In the genomic region with DNA sequence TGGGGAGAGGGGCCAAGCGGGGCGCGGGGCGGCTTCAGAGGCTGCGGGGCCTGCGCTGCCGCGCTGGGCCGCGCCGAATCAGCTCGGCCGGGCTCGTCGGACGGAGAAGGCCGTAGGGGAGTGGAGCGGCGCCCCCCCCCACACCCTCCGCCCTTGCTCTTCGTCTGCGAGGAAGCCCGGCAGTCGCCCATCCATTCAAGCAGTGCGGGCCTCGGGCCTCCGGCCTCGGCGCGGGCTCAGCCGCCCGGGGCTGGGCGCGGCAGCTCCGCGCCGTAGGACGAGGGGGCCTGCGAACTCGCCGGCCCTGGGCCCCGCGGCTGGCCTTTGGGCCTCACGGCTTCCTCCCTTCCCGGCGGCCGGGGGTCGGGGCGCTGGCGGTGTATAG, we compare ENCODE assay signal across 8 cellular contexts. TPM values are rescaled to one million over a fixed set of nuclear protein-coding genes. Genes with fewer than 3 reads are reported as not detected.
DNase-seq lines count a peak whose midpoint lies in the region; ATAC-seq and TF ChIP-seq lines count a peak whose summit lies in the region.

No MANE protein-coding gene starts in this region.

- TF ChIP-seq EP300 in stomach (IDR thresholded peaks at IDR 0.05), result no peak

- peaks cover 20% of the 10 kb centered on the region for H3K36me3 ChIP-seq in iPS-18a (ENCODE audit: control insufficient read depth, low read depth, low read length)
- H3K36me3 ChIP-seq in stomach, result peaks cover 0 to 18% (median 10%) of the 10 kb centered on the region in 4 donors

- H3K4me3 ChIP-seq in iPS-18a (ENCODE audit: low read length) (peak overlapping the region; percentile 75), stomach (peak overlapping the region; percentile 64 to 86 (median 70))

- TF ChIP-seq POLR2A in stomach (IDR thresholded peaks at IDR 0.05), result no peak

- peaks cover 51% of the 10 kb centered on the region for H3K4me1 Mint-ChIP-seq in activated T-helper 1 cell treated with anti-CD3 and anti-CD28 coated beads, Interleukin-12 subunit alpha, Interleukin-12 subunit beta, Interleukin-2, Interleukin-4 antibody, amounts not matched to agents 30 ng/mL and 10 ng/mL and 1 ng/mL, durations not matched to agents 14 hours and 24 hours and 36 hours (ENCODE audit: low read depth)

- H3K9me3 ChIP-seq in iPS-18a (ENCODE audit: control insufficient read depth, low read depth, low read length) (no peaks in the 10 kb centered on the region), stomach (no peaks in the 10 kb centered on the region)

- ATAC-seq in GM19043 (IDR thresholded peaks at IDR 0.05; ENCODE audit: low read depth, unreplicated experiment), result peak; percentile 8
- peak; percentile 16 for ATAC-seq in HG02973 (IDR thresholded peaks at IDR 0.05; ENCODE audit: unreplicated experiment)

- no peak for TF ChIP-seq CTCF in stomach (IDR thresholded peaks at IDR 0.05)

- no peaks in the 10 kb centered on the region for H3K9me3 Mint-ChIP-seq in activated T-helper 1 cell treated with anti-CD3 and anti-CD28 coated beads, Interleukin-12 subunit alpha, Interleukin-12 subunit beta, Interleukin-2, Interleukin-4 antibody, amounts not matched to agents 30 ng/mL and 10 ng/mL and 1 ng/mL, durations not matched to agents 14 hours and 24 hours and 36 hours

- intact Hi-C loops in activated T-helper 1 cell treated with anti-CD3 and anti-CD28 coated beads, Interleukin-12 subunit alpha, Interleukin-12 subunit beta, Interleukin-2, Interleukin-4 antibody, amounts not matched to agents 30 ng/mL and 10 ng/mL and 1 ng/mL, durations not matched to agents 14 hours and 24 hours and 36 hours (cut with micrococcal nuclease), result loop anchor here (5.0 to 10.0 kb wide), 3 partner anchors 265 to 935 kb away; a partner anchor contains a TSS
- intact Hi-C loops in stomach (cut with DNase I; ENCODE audit: low total_unique reads), result no loop called here

- H3K4me1 ChIP-seq in iPS-18a (ENCODE audit: control insufficient read depth, low read depth, low read length), result peaks cover 9% of the 10 kb centered on the region
- H3K4me1 ChIP-seq in stomach, result peaks cover 24 to 54% (median 40%) of the 10 kb centered on the region in 4 donors

- H3K27ac ChIP-seq in iPS-18a (ENCODE audit: low read length) (no peak overlapping the region), stomach (peak overlapping the region; percentile 92 to 97 (median 93))

- no peaks in the 10 kb centered on the region for H3K27me3 Mint-ChIP-seq in activated T-helper 1 cell treated with anti-CD3 and anti-CD28 coated beads, Interleukin-12 subunit alpha, Interleukin-12 subunit beta, Interleukin-2, Interleukin-4 antibody, amounts not matched to agents 30 ng/mL and 10 ng/mL and 1 ng/mL, durations not matched to agents 14 hours and 24 hours and 36 hours (ENCODE audit: insufficient read depth)

- H3K4me3 Mint-ChIP-seq in activated T-helper 1 cell treated with anti-CD3 and anti-CD28 coated beads, Interleukin-12 subunit alpha, Interleukin-12 subunit beta, Interleukin-2, Interleukin-4 antibody, amounts not matched to agents 30 ng/mL and 10 ng/mL and 1 ng/mL, durations not matched to agents 14 hours and 24 hours and 36 hours, result peak overlapping the region; percentile 90

- H3K27me3 ChIP-seq in iPS-18a (ENCODE audit: control insufficient read depth, insufficient read depth, low read length) (no peaks in the 10 kb centered on the region), stomach (no peaks in the 10 kb centered on the region)

- peak overlapping the region; percentile 97 for H3K27ac Mint-ChIP-seq in activated T-helper 1 cell treated with anti-CD3 and anti-CD28 coated beads, Interleukin-12 subunit alpha, Interleukin-12 subunit beta, Interleukin-2, Interleukin-4 antibody, amounts not matched to agents 30 ng/mL and 10 ng/mL and 1 ng/mL, durations not matched to agents 14 hours and 24 hours and 36 hours

- WGBS in stomach, 5 donors, result 0 to 1% (median 0%) methylated on average over 13 to 50 of the region's 50 CpGs

- peak overlapping the region; percentile 92 for H3K9ac ChIP-seq in iPS-18a (ENCODE audit: low read length)

- peaks cover 37% of the 10 kb centered on the region for H3K36me3 Mint-ChIP-seq in activated T-helper 1 cell treated with anti-CD3 and anti-CD28 coated beads, Interleukin-12 subunit alpha, Interleukin-12 subunit beta, Interleukin-2, Interleukin-4 antibody, amounts not matched to agents 30 ng/mL and 10 ng/mL and 1 ng/mL, durations not matched to agents 14 hours and 24 hours and 36 hours (ENCODE audit: low read depth)

- no peak for DNase-seq in activated T-helper 1 cell treated with anti-CD3 and anti-CD28 coated beads, Interleukin-12 subunit alpha, Interleukin-12 subunit beta, Interleukin-2, Interleukin-4 antibody, amounts not matched to agents 30 ng/mL and 10 ng/mL and 1 ng/mL, durations not matched to agents 14 hours and 24 hours and 36 hours (ENCODE audit: low spot score)
- DNase-seq in stomach (no peak), inferior parietal cortex (ENCODE audit: extremely low spot score) (no peak), middle frontal gyrus (ENCODE audit: extremely low spot score, low spot score) (no peak), hippocampal formation (lab: John Stamatoyannopoulos, UW) (no peak)

RNA-seq across cellular contexts. Expression of a gene that starts 0.6 kb away (rescaled TPM):
- total RNA-seq in activated T-helper 1 cell treated with anti-CD3 and anti-CD28 coated beads, Interleukin-12 subunit alpha, Interleukin-12 subunit beta, Interleukin-2, Interleukin-4 antibody, amounts not matched to agents 30 ng/mL and 10 ng/mL and 1 ng/mL, durations not matched to agents 14 hours and 24 hours and 36 hours, result 172 and 174 TPM in 2 replicates
- 10 to 100 TPM; 14.0 to 45.5 (median 32.7) TPM for total RNA-seq in stomach
- polyA plus RNA-seq in stomach, result 1 to 10 TPM; 6.4 to 9.8 (median 8.1) TPM

RNA-seq across cellular contexts. Expression of a gene that starts 41.5 kb away (rescaled TPM):
- total RNA-seq in activated T-helper 1 cell treated with anti-CD3 and anti-CD28 coated beads, Interleukin-12 subunit alpha, Interleukin-12 subunit beta, Interleukin-2, Interleukin-4 antibody, amounts not matched to agents 30 ng/mL and 10 ng/mL and 1 ng/mL, durations not matched to agents 14 hours and 24 hours and 36 hours, result 0.18 TPM in 1 of 2 replicates, not detected in the other
- total RNA-seq in stomach, result 10 to 100 TPM in 1 of 5 donors, 1 to 10 TPM in 1, under 1 TPM in 1, not detected in 2; 0.73 to 10.5 (median 3.1) TPM
- polyA plus RNA-seq in stomach, result under 1 TPM in 2 of 3 donors, not detected in 1; 0.25 to 0.31 TPM
